Comparison of ENCODE assay signal across 17 cellular contexts in genomic region chr4:99438578-99438875, GRCh38. TPM values are rescaled to one million over a fixed set of nuclear protein-coding genes. Genes with fewer than 3 reads are reported as not detected.
"Had no signal": no experiment of that assay in that cellular context is flagged by ENCODE, and none has a peak within 500 bp of the region (broad histone marks: within the 10 kb centered on the region; RNA-seq: fewer than 3 reads in every experiment).

No MANE protein-coding gene starts in this region.

- H3K4me3 ChIP-seq: lung, mucosa of descending colon, thoracic aorta had no signal

- H3K36me3 ChIP-seq: thoracic aorta had no signal

- ATAC-seq: activated T-cell treated with anti-CD3 and anti-CD28 coated beads, Interleukin-2, amount 50 U/mL, for 4 hours; mucosa of descending colon; naive thymus-derived CD8-positive, alpha-beta T cell had no signal

- H3K9me3 ChIP-seq: mucosa of descending colon, thoracic aorta had no signal

- DNase-seq: activated CD4-positive, alpha-beta T cell treated with anti-CD3 and anti-CD28 coated beads, Interleukin-2, amount 50 U/mL, for 4 hours; activated CD4-positive, CD25-positive, alpha-beta regulatory T cell treated with anti-CD3 and anti-CD28 coated beads, Interleukin-2, amount 50 U/mL, for 72 hours; activated gamma-delta T cell; activated naive CD8-positive, alpha-beta T cell treated with anti-CD3 and anti-CD28 coated beads, Interleukin-2, amount 10 ng/mL, durations not matched to agents 7 days and 5 days; activated T-cell treated with anti-CD3 and anti-CD28 coated beads, Interleukin-2, amount 50 U/mL, for 4 hours; aorta; glutamatergic neuron; mucosa of descending colon; naive thymus-derived CD8-positive, alpha-beta T cell; stimulated activated CD4-positive, alpha-beta T cell treated with anti-CD3 and anti-CD28 coated beads, Interleukin-4, amount 100 ng/mL, for 1 hour; stimulated activated CD8-positive, alpha-beta memory T cell treated with anti-CD3 and anti-CD28 coated beads, Interleukin-4, amount 100 ng/mL, for 48 hours; SW 1271; T-helper 9 cell had no signal

RNA-seq across cellular contexts. Expression of gene ADH7, which starts 3.4 kb away (rescaled TPM):
- total RNA-seq: activated naive CD8-positive, alpha-beta T cell treated with anti-CD3 and anti-CD28 coated beads, Interleukin-2, amount 10 ng/mL, durations not matched to agents 7 days and 5 days; activated T-cell treated with anti-CD3 and anti-CD28 coated beads, Interleukin-2, amount 50 U/mL, for 4 hours; aorta; mucosa of descending colon; naive thymus-derived CD8-positive, alpha-beta T cell; osteoblast; thoracic aorta; urinary bladder had no signal
- polyA plus RNA-seq: naive thymus-derived CD8-positive, alpha-beta T cell; urinary bladder had no signal
